Comparison of ENCODE assay signal across 14 cellular contexts in genomic region chr15:63843901-63844317, GRCh38. TPM values are rescaled to one million over a fixed set of nuclear protein-coding genes. Genes with fewer than 3 reads are reported as not detected.
DNase-seq lines count a peak whose midpoint lies in the region; ATAC-seq, FAIRE-seq and TF ChIP-seq lines count a peak whose summit lies in the region.
"Had no signal": no experiment of that assay in that cellular context is flagged by ENCODE, and none has a peak within 500 bp of the region (broad histone marks: within the 10 kb centered on the region; RNA-seq: fewer than 3 reads in every experiment).

No MANE protein-coding gene starts in this region.

- H3K27me3 ChIP-seq in Panc1 (ENCODE audit: control insufficient read depth, insufficient read depth, low read length) (no peaks in the 10 kb centered on the region), endodermal cell (ENCODE audit: control insufficient read depth, insufficient read depth, low read length, poor library complexity, severe bottlenecking) (no peaks in the 10 kb centered on the region), tibial nerve (no peaks in the 10 kb centered on the region)
- no peaks in the 10 kb centered on the region for H3K27me3 ChIP-seq in naive thymus-derived CD4-positive, alpha-beta T cell (ENCODE audit: control insufficient read depth in 2 of 2, insufficient read depth in 2 of 2, low read length in 2 of 2)

- peaks cover 2% of the 10 kb centered on the region for H3K27me3 Mint-ChIP-seq in endodermal cell (ENCODE audit: insufficient read depth)
- peaks cover 0 to 8% (median 0%) of the 10 kb centered on the region in 5 donors for H3K27me3 Mint-ChIP-seq in naive thymus-derived CD4-positive, alpha-beta T cell
- H3K27me3 Mint-ChIP-seq: activated B cell treated with CpG ODN at 0.5 μM for 24 hours, B cell had no signal

- no peak overlapping the region for H3K4me3 ChIP-seq in Panc1 (ENCODE audit: low read depth in 2 of 2, low read length in 2 of 2)
- no peak overlapping the region for H3K4me3 ChIP-seq in endodermal cell (ENCODE audit: low read length)
- H3K4me3 ChIP-seq in naive thymus-derived CD4-positive, alpha-beta T cell (ENCODE audit: low read length), result no peak overlapping the region
- no peak overlapping the region for H3K4me3 ChIP-seq in tibial nerve
- H3K4me3 ChIP-seq: psoas muscle had no signal

- no peak overlapping the region for H3K4me3 Mint-ChIP-seq in endodermal cell
- no peak overlapping the region for H3K4me3 Mint-ChIP-seq in naive thymus-derived CD4-positive, alpha-beta T cell
- H3K4me3 Mint-ChIP-seq: activated B cell treated with CpG ODN at 0.5 μM for 24 hours; B cell; dendritic cell treated with granulocyte-macrophage colony-stimulating factor and Interleukin-4, amounts not matched to agents 40 ng/mL and 50 ng/mL, for 4 days had no signal

- H3K4me1 Mint-ChIP-seq in endodermal cell, result peaks cover 7% of the 10 kb centered on the region
- peaks cover 6 to 33% (median 25%) of the 10 kb centered on the region in 7 donors for H3K4me1 Mint-ChIP-seq in naive thymus-derived CD4-positive, alpha-beta T cell

- no peaks in the 10 kb centered on the region for H3K36me3 Mint-ChIP-seq in endodermal cell (ENCODE audit: low read depth)
- H3K36me3 Mint-ChIP-seq in naive thymus-derived CD4-positive, alpha-beta T cell, result peaks cover 0 to 12% (median 9%) of the 10 kb centered on the region in 5 donors

- 81 to 91% methylated on average over 3 of the region's 3 CpGs for WGBS in endodermal cell (ENCODE audit: insufficient coverage in 1 of 2, insufficient read length in 1 of 2), 2 experiments
- WGBS in tibial nerve, 2 donors, result 73 to 88% methylated on average over 3 of the region's 3 CpGs

- H3K9ac ChIP-seq in endodermal cell (ENCODE audit: extremely low read depth, low read length, poor library complexity, severe bottlenecking), result no peak overlapping the region

- DNase-seq in EH (ENCODE audit: low read depth) (peak; percentile 83), Panc1 (ENCODE audit: low read depth, low spot score) (no peak), endodermal cell (peak; percentile 55), NCI-H1105 (lab: John Stamatoyannopoulos, UW) (no peak), RCC 7860 (ENCODE audit: low spot score) (no peak), tibial nerve (ENCODE audit: low spot score in 2 of 2) (no peak)
- DNase-seq in naive thymus-derived CD4-positive, alpha-beta T cell, result no peak
- DNase-seq in activated CD8-positive, alpha-beta memory T cell treated with anti-CD3 and anti-CD28 coated beads, Interleukin-2, amount 50 U/mL, for 48 hours, result no peak
- DNase-seq: activated B cell treated with CpG ODN at 0.5 μM for 24 hours, DMS79, psoas muscle had no signal

- in situ Hi-C loops in Panc1 (cut with HindIII; ENCODE audit: low pct_unique_long_range_greater_than_20kb, low sequenced_read_pairs), result no loop called here

- intact Hi-C loops in Panc1 (cut with micrococcal nuclease; ENCODE audit: unreplicated experiment), result loop anchor here (10.0 kb wide), 1 partner anchor 201 kb away; the partner anchor contains the start of gene DAPK2
- intact Hi-C loops in naive thymus-derived CD4-positive, alpha-beta T cell (cut with micrococcal nuclease), result no loop called here

- TF ChIP-seq CTCF in Panc1 (IDR thresholded peaks at IDR 0.05) (no peak; the same call in 1 of the 2 replicates), endodermal cell (conservative IDR thresholded peaks at IDR 0.05) (peak; percentile 52), tibial nerve (IDR thresholded peaks at IDR 0.05) (no peak)

- CTCF ChIA-PET in Panc1 (lab: Charles Lee), result interaction anchor here (0.5 kb wide), 1 partner anchor 26 kb away, joined by 3 read pairs; no protein-coding TSS in a partner anchor
- CTCF ChIA-PET in naive thymus-derived CD4-positive, alpha-beta T cell (lab: Charles Lee), result no interaction called here

- peak; percentile 70; the same call in 1 of the 2 replicates for ATAC-seq in Panc1
- no peak for ATAC-seq in naive thymus-derived CD4-positive, alpha-beta T cell
- ATAC-seq: psoas muscle had no signal

- H3K4me1 ChIP-seq in Panc1 (ENCODE audit: control insufficient read depth, insufficient read depth, low read length) (no peaks in the 10 kb centered on the region), endodermal cell (ENCODE audit: control insufficient read depth, insufficient read depth, low read length) (peaks cover 5% of the 10 kb centered on the region), tibial nerve (peaks cover 0 to 5% (median 0%) of the 10 kb centered on the region in 4 donors)
- H3K4me1 ChIP-seq in naive thymus-derived CD4-positive, alpha-beta T cell (ENCODE audit: control insufficient read depth in 2 of 2, insufficient read depth in 2 of 2, low read length in 2 of 2), result peaks cover 5 to 17% of the 10 kb centered on the region in 2 donors

- H3K27ac ChIP-seq in Panc1 (ENCODE audit: low read length) (no peak overlapping the region), endodermal cell (ENCODE audit: low read depth, low read length) (no peak overlapping the region), tibial nerve (no peak overlapping the region)
- H3K27ac ChIP-seq in naive thymus-derived CD4-positive, alpha-beta T cell (ENCODE audit: low read depth, low read length), result no peak overlapping the region
- H3K27ac ChIP-seq: psoas muscle had no signal

- no TSS peak for BruUV-seq in Panc1 (replicated peaks; lab: Mats Ljungman, UMichigan)

- no peaks in the 10 kb centered on the region for H3K36me3 ChIP-seq in Panc1 (ENCODE audit: control insufficient read depth, insufficient read depth, low read length)
- no peaks in the 10 kb centered on the region for H3K36me3 ChIP-seq in endodermal cell (ENCODE audit: control insufficient read depth, insufficient read depth, low read length)
- no peaks in the 10 kb centered on the region for H3K36me3 ChIP-seq in naive thymus-derived CD4-positive, alpha-beta T cell (ENCODE audit: control insufficient read depth in 2 of 3, insufficient read depth in 3 of 3, low read length in 3 of 3)
- no peaks in the 10 kb centered on the region for H3K36me3 ChIP-seq in tibial nerve

- H3K9me3 Mint-ChIP-seq in endodermal cell, result peaks cover 8% of the 10 kb centered on the region
- H3K9me3 Mint-ChIP-seq in naive thymus-derived CD4-positive, alpha-beta T cell, result peaks cover 0 to 7% (median 0%) of the 10 kb centered on the region in 11 donors

- no peak overlapping the region for H3K27ac Mint-ChIP-seq in endodermal cell
- peak overlapping the region in 6 of 9 donors; percentile 6 to 91 (median 61) for H3K27ac Mint-ChIP-seq in naive thymus-derived CD4-positive, alpha-beta T cell
- H3K27ac Mint-ChIP-seq: activated B cell treated with CpG ODN at 0.5 μM for 24 hours; B cell; dendritic cell treated with granulocyte-macrophage colony-stimulating factor and Interleukin-4, amounts not matched to agents 40 ng/mL and 50 ng/mL, for 4 days had no signal

- H3K9me3 ChIP-seq in Panc1 (ENCODE audit: control insufficient read depth, insufficient read depth, low read depth, low read length) (no peaks in the 10 kb centered on the region), endodermal cell (ENCODE audit: control insufficient read depth, low read length) (peaks cover 7% of the 10 kb centered on the region), tibial nerve (peaks cover 0 to 4% (median 0%) of the 10 kb centered on the region in 4 donors)
- H3K9me3 ChIP-seq in naive thymus-derived CD4-positive, alpha-beta T cell (ENCODE audit: control insufficient read depth in 2 of 3, low read length in 3 of 3), result no peaks in the 10 kb centered on the region
- H3K9me3 ChIP-seq: psoas muscle had no signal

- no peak for TF ChIP-seq POLR2A in tibial nerve (IDR thresholded peaks at IDR 0.05)

- no peak for FAIRE-seq in RCC 7860 (lab: Jason Lieb, UNC)
- FAIRE-seq: GM12892 had no signal

- POLR2A ChIA-PET in Panc1 (lab: Charles Lee), result interaction anchor here (0.7 kb wide), 1 partner anchor 171 kb away, joined by 13 read pairs; no protein-coding TSS in a partner anchor
- POLR2A ChIA-PET in naive thymus-derived CD4-positive, alpha-beta T cell (lab: Charles Lee), result interaction anchor here (0.7 to 2.4 kb wide), 2 partner anchors 11 to 716 kb away, joined by 3 to 10 read pairs; partner anchors contain the start of gene HERC1

- TF ChIP-seq EP300 in tibial nerve (IDR thresholded peaks at IDR 0.05), result no peak

RNA-seq across cellular contexts. Expression of gene HERC1, which starts 10.2 kb away (rescaled TPM):
- total RNA-seq in Panc1 (2021; ENCODE audit: unreplicated experiment) (29.7 TPM), endodermal cell (10 to 100 TPM; 31.3 to 34.6 TPM), tibial nerve (100 to 1,000 TPM; 113 to 179 (median 131) TPM)
- 23.3 TPM for polyA plus RNA-seq in Panc1 (2012; ENCODE audit: insufficient read length)
- polyA plus RNA-seq in endodermal cell (2013, experiment 1 of 2), result 30.0 TPM
- polyA plus RNA-seq in endodermal cell (2013, experiment 2 of 2), result 34.7 TPM
- total RNA-seq in naive thymus-derived CD4-positive, alpha-beta T cell, result 100 to 1,000 TPM; 121 to 244 (median 172) TPM
- polyA plus RNA-seq in naive thymus-derived CD4-positive, alpha-beta T cell, result 10 to 100 TPM; 37.8 to 45.7 TPM

Comparison
In these comparisons a context has a peak if more than half of its experiments do, and no peak if none do; other contexts are left out.
1. DNase-seq: peak in EH (single experiment) and endodermal cell (single experiment); none in Panc1 (single experiment), naive thymus-derived CD4-positive, alpha-beta T cell (0 of 9), NCI-H1105 (single experiment), RCC 7860 (single experiment), activated CD8-positive, alpha-beta memory T cell treated with anti-CD3 and anti-CD28 coated beads, Interleukin-2, amount 50 U/mL, for 48 hours (single experiment) and tibial nerve (0 of 2).